ENCODE assay signal across 1 cellular context in genomic region chr2:178529194-178529593, GRCh38.
A peak's percentile ranks its signal among the peaks of the same experiment; 100 is the strongest.
TF ChIP-seq lines count a peak whose summit lies in the region.

No MANE protein-coding gene starts in this region.

TF ChIP-seq in GM12878, 131 proteins besides CTCF, POLR2A, EP300 and RAD21 (continues in another document):
- peak; percentile 79 to 80 for TF ChIP-seq IKZF2 (IDR thresholded peaks at IDR 0.05)
- no peak for TF ChIP-seq ZSCAN29 (IDR thresholded peaks at IDR 0.05)
- no peak for TF ChIP-seq NBN (IDR thresholded peaks at IDR 0.05)
- no peak for TF ChIP-seq EED (IDR thresholded peaks at IDR 0.05; ENCODE audit: low read depth)
- TF ChIP-seq, protein P1, sequence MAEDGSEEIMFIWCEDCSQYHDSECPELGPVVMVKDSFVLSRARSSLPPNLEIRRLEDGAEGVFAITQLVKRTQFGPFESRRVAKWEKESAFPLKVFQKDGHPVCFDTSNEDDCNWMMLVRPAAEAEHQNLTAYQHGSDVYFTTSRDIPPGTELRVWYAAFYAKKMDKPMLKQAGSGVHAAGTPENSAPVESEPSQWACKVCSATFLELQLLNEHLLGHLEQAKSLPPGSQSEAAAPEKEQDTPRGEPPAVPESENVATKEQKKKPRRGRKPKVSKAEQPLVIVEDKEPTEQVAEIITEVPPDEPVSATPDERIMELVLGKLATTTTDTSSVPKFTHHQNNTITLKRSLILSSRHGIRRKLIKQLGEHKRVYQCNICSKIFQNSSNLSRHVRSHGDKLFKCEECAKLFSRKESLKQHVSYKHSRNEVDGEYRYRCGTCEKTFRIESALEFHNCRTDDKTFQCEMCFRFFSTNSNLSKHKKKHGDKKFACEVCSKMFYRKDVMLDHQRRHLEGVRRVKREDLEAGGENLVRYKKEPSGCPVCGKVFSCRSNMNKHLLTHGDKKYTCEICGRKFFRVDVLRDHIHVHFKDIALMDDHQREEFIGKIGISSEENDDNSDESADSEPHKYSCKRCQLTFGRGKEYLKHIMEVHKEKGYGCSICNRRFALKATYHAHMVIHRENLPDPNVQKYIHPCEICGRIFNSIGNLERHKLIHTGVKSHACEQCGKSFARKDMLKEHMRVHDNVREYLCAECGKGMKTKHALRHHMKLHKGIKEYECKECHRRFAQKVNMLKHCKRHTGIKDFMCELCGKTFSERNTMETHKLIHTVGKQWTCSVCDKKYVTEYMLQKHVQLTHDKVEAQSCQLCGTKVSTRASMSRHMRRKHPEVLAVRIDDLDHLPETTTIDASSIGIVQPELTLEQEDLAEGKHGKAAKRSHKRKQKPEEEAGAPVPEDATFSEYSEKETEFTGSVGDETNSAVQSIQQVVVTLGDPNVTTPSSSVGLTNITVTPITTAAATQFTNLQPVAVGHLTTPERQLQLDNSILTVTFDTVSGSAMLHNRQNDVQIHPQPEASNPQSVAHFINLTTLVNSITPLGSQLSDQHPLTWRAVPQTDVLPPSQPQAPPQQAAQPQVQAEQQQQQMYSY (CRISPR knock-in tag; IDR thresholded peaks at IDR 0.05), result no peak
- no peak for TF ChIP-seq MTA3 (IDR thresholded peaks at IDR 0.05; ENCODE audit: borderline replicate concordance, low read length)
- TF ChIP-seq SIN3A (IDR thresholded peaks at IDR 0.05; ENCODE audit: low read depth, low read length), result no peak
- TF ChIP-seq LARP7 (IDR thresholded peaks at IDR 0.05), result no peak
- peak; percentile 36; the same call in 1 of the 2 replicates for TF ChIP-seq MXI1 (IDR thresholded peaks at IDR 0.05; ENCODE audit: low read depth, low read length)
- no peak for TF ChIP-seq FOXK2 (IDR thresholded peaks at IDR 0.05)
- TF ChIP-seq RELA (IDR thresholded peaks at IDR 0.05; ENCODE audit: borderline replicate concordance, partially characterized antibody), result no peak
- TF ChIP-seq, protein P2, sequence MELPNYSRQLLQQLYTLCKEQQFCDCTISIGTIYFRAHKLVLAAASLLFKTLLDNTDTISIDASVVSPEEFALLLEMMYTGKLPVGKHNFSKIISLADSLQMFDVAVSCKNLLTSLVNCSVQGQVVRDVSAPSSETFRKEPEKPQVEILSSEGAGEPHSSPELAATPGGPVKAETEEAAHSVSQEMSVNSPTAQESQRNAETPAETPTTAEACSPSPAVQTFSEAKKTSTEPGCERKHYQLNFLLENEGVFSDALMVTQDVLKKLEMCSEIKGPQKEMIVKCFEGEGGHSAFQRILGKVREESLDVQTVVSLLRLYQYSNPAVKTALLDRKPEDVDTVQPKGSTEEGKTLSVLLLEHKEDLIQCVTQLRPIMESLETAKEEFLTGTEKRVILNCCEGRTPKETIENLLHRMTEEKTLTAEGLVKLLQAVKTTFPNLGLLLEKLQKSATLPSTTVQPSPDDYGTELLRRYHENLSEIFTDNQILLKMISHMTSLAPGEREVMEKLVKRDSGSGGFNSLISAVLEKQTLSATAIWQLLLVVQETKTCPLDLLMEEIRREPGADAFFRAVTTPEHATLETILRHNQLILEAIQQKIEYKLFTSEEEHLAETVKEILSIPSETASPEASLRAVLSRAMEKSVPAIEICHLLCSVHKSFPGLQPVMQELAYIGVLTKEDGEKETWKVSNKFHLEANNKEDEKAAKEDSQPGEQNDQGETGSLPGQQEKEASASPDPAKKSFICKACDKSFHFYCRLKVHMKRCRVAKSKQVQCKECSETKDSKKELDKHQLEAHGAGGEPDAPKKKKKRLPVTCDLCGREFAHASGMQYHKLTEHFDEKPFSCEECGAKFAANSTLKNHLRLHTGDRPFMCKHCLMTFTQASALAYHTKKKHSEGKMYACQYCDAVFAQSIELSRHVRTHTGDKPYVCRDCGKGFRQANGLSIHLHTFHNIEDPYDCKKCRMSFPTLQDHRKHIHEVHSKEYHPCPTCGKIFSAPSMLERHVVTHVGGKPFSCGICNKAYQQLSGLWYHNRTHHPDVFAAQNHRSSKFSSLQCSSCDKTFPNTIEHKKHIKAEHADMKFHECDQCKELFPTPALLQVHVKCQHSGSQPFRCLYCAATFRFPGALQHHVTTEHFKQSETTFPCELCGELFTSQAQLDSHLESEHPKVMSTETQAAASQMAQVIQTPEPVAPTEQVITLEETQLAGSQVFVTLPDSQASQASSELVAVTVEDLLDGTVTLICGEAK (IDR thresholded peaks at IDR 0.05; ENCODE audit: borderline replicate concordance), result no peak
- no peak for TF ChIP-seq NRF1 (conservative IDR thresholded peaks at IDR 0.05; ENCODE audit: low read depth, low read length)
- TF ChIP-seq ZZZ3 (IDR thresholded peaks at IDR 0.05; ENCODE audit: control insufficient read depth, insufficient read length, low read depth), result no peak
- no peak for TF ChIP-seq CEBPB (IDR thresholded peaks at IDR 0.05; ENCODE audit: borderline replicate concordance in 1 of 2, low read depth in 2 of 2, low read length in 2 of 2)
- no peak for TF ChIP-seq USF1 (IDR thresholded peaks at IDR 0.05; ENCODE audit: borderline replicate concordance, extremely low read length, insufficient read depth, low read depth, low read length)
- no peak for TF ChIP-seq POU2F2 (IDR thresholded peaks at IDR 0.05; ENCODE audit: borderline replicate concordance, low read depth, low read length)
- TF ChIP-seq ZNF274 (IDR thresholded peaks at IDR 0.05; ENCODE audit: insufficient read depth, insufficient read length), result no peak
- no peak for TF ChIP-seq SUPT20H (IDR thresholded peaks at IDR 0.05; ENCODE audit: borderline replicate concordance, control insufficient read depth, low read depth, low read length)
- TF ChIP-seq KDM1A (IDR thresholded peaks at IDR 0.05; ENCODE audit: borderline replicate concordance), result no peak
- no peak for TF ChIP-seq USF2 (IDR thresholded peaks at IDR 0.05; ENCODE audit: borderline replicate concordance, low read depth, low read length)
- no peak for TF ChIP-seq HCFC1 (IDR thresholded peaks at IDR 0.05; ENCODE audit: low read length)
- TF ChIP-seq RAD51 (IDR thresholded peaks at IDR 0.05), result no peak
- TF ChIP-seq EZH2 (IDR thresholded peaks at IDR 0.05; ENCODE audit: borderline replicate concordance, control insufficient read depth, low read depth, low read length), result no peak
- no peak for TF ChIP-seq FOS (IDR thresholded peaks at IDR 0.05; ENCODE audit: borderline replicate concordance, extremely low read depth, insufficient read length)
- TF ChIP-seq HDAC2 (IDR thresholded peaks at IDR 0.05), result no peak
- TF ChIP-seq POLR2AphosphoS2 (IDR thresholded peaks at IDR 0.05; ENCODE audit: low read depth, low read length), result no peak
- TF ChIP-seq E2F4 (IDR thresholded peaks at IDR 0.05; ENCODE audit: low read depth, low read length), result no peak
- TF ChIP-seq CREM (IDR thresholded peaks at IDR 0.05; ENCODE audit: low read depth), result no peak; the same call in 1 of the 2 replicates
- TF ChIP-seq CHD1 (IDR thresholded peaks at IDR 0.05; ENCODE audit: low read depth, low read length), result 0 out of 2 replicates have a peak, but pooled peaks have one; percentile 48
- no peak for TF ChIP-seq ZNF622 (IDR thresholded peaks at IDR 0.05)
- TF ChIP-seq, protein P3, sequence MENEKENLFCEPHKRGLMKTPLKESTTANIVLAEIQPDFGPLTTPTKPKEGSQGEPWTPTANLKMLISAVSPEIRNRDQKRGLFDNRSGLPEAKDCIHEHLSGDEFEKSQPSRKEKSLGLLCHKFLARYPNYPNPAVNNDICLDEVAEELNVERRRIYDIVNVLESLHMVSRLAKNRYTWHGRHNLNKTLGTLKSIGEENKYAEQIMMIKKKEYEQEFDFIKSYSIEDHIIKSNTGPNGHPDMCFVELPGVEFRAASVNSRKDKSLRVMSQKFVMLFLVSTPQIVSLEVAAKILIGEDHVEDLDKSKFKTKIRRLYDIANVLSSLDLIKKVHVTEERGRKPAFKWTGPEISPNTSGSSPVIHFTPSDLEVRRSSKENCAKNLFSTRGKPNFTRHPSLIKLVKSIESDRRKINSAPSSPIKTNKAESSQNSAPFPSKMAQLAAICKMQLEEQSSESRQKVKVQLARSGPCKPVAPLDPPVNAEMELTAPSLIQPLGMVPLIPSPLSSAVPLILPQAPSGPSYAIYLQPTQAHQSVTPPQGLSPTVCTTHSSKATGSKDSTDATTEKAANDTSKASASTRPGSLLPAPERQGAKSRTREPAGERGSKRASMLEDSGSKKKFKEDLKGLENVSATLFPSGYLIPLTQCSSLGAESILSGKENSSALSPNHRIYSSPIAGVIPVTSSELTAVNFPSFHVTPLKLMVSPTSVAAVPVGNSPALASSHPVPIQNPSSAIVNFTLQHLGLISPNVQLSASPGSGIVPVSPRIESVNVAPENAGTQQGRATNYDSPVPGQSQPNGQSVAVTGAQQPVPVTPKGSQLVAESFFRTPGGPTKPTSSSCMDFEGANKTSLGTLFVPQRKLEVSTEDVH (IDR thresholded peaks at IDR 0.05; ENCODE audit: low read depth, partially characterized antibody), result no peak
- TF ChIP-seq ZNF592 (IDR thresholded peaks at IDR 0.05), result no peak
- TF ChIP-seq ESRRA (IDR thresholded peaks at IDR 0.05; ENCODE audit: low read length), result no peak
- TF ChIP-seq CUX1 (IDR thresholded peaks at IDR 0.05; ENCODE audit: insufficient replicate concordance, low read depth, low read length), result peak; percentile 59
